Comparison of ENCODE assay signal across 1 cellular context in genomic region chr12:62078020-62078419, GRCh38.
TF ChIP-seq lines count a peak whose summit lies in the region.

No MANE protein-coding gene starts in this region.

TF ChIP-seq in H1, 55 proteins besides CTCF, POLR2A, EP300 and RAD21 (continued from another document):
- TF ChIP-seq SRF (IDR thresholded peaks at IDR 0.05; ENCODE audit: low read depth, low read length): peak; percentile 58
